8 cellular contexts compared by ENCODE assay signal in the genomic region with DNA sequence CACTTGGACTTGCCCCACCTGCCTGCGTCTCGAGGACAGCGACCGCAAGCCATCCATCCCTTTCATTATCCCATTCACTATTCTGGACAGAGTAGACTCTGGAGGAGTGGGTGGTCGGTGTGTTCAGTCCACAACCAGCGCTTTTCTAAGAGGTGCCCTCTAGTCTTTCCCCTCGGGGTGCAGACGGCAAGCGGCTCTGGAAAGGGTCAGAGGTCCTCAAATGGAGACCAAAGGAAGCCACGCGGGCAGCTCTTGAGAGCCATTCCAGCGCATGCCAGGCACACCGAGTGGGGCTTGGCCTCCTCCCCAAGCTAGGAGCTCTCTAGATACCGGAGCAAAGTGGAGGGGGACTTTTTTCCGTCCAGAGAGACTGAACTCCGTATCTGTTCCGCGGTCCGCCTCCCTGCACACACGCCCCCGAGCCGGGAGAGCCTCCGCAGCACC. TPM values are rescaled to one million over a fixed set of nuclear protein-coding genes. Genes with fewer than 3 reads are reported as not detected.
DNase-seq lines count a peak whose midpoint lies in the region; ATAC-seq and TF ChIP-seq lines count a peak whose summit lies in the region.

No MANE protein-coding gene starts in this region.

- H3K9ac ChIP-seq in HUES48 (ENCODE audit: low read depth, low read length) (0 out of 2 replicates have a peak overlapping the region, but pooled peaks have one; percentile 45), iPS-15b (ENCODE audit: low read depth, low read length) (peak overlapping the region; percentile 16), skeletal muscle tissue (ENCODE audit: low read depth in 1 of 3, low read length in 3 of 3) (peak overlapping the region; percentile 38 to 90 (median 72))

- in situ Hi-C loops in GM13976 (cut with MboI; ENCODE audit: low sequenced_read_pairs, unreplicated experiment) (no loop called here), G401 (cut with HindIII; ENCODE audit: low sequenced_read_pairs) (no loop called here)

- H3K9me3 ChIP-seq in HUES48 (ENCODE audit: control insufficient read depth, insufficient read depth, low read length) (no peaks in the 10 kb centered on the region), iPS-15b (ENCODE audit: control insufficient read depth, insufficient read depth, low read length) (no peaks in the 10 kb centered on the region), skeletal muscle tissue (ENCODE audit: control insufficient read depth in 3 of 3, low read length in 3 of 3) (no peaks in the 10 kb centered on the region)

- H3K4me1 ChIP-seq in HUES48 (ENCODE audit: control insufficient read depth, insufficient read depth, low read length) (peaks cover 14% of the 10 kb centered on the region), iPS-15b (ENCODE audit: control insufficient read depth, insufficient read depth, low read length) (peaks cover 3% of the 10 kb centered on the region), skeletal muscle tissue (ENCODE audit: control insufficient read depth in 3 of 3, insufficient read depth in 3 of 3, low read length in 3 of 3) (peaks cover 10 to 26% (median 13%) of the 10 kb centered on the region in 3 donors)

- DNase-seq in GM13976 (ENCODE audit: low spot score) (peak; percentile 65), G401 (ENCODE audit: low spot score) (no peak), AG08395 (ENCODE audit: low spot score) (no peak)

- no peak for ATAC-seq in HG02798 (IDR thresholded peaks at IDR 0.05; ENCODE audit: poor library complexity, unreplicated experiment)

- no peak overlapping the region for H3K27ac ChIP-seq in HUES48 (ENCODE audit: low read depth, low read length)
- H3K27ac ChIP-seq in skeletal muscle tissue (ENCODE audit: low read depth, low read length), result peak overlapping the region; percentile 87

- H3K27ac Mint-ChIP-seq in activated naive CD8-positive, alpha-beta T cell, result peak overlapping the region; percentile 46

- H3K36me3 ChIP-seq in HUES48 (ENCODE audit: control insufficient read depth, insufficient read depth, low read length) (no peaks in the 10 kb centered on the region), iPS-15b (ENCODE audit: control insufficient read depth, insufficient read depth, low read length) (no peaks in the 10 kb centered on the region), skeletal muscle tissue (ENCODE audit: control insufficient read depth in 3 of 3, insufficient read depth in 3 of 3, low read length in 3 of 3) (no peaks in the 10 kb centered on the region)

- H3K4me3 ChIP-seq in HUES48 (ENCODE audit: low read depth, low read length) (peak overlapping the region; percentile 62), iPS-15b (ENCODE audit: low read depth, low read length) (peak overlapping the region; percentile 74), skeletal muscle tissue (ENCODE audit: low read length in 3 of 3) (peak overlapping the region; percentile 71 to 78 (median 72))

- TF ChIP-seq CTCF in GM13976 (IDR thresholded peaks at IDR 0.05; ENCODE audit: borderline replicate concordance, control extremely low read depth, extremely low read depth, insufficient read depth, missing control alignments), result no peak

- peaks cover 6% of the 10 kb centered on the region for H3K36me3 Mint-ChIP-seq in activated naive CD8-positive, alpha-beta T cell

- peaks cover 29% of the 10 kb centered on the region for H3K27me3 Mint-ChIP-seq in activated naive CD8-positive, alpha-beta T cell

- peaks cover 5% of the 10 kb centered on the region for H3K9me3 Mint-ChIP-seq in activated naive CD8-positive, alpha-beta T cell (ENCODE audit: low read depth)

- H3K4me1 Mint-ChIP-seq in activated naive CD8-positive, alpha-beta T cell (ENCODE audit: low read depth), result peaks cover 29% of the 10 kb centered on the region

- H3K27me3 ChIP-seq in HUES48 (ENCODE audit: control insufficient read depth, insufficient read depth, low read length) (peaks cover 40% of the 10 kb centered on the region), iPS-15b (ENCODE audit: control insufficient read depth, insufficient read depth, low read length) (peaks cover 52% of the 10 kb centered on the region), skeletal muscle tissue (ENCODE audit: control insufficient read depth in 3 of 3, insufficient read depth in 3 of 3, low read length in 3 of 3) (peaks cover 0 to 3% (median 0%) of the 10 kb centered on the region in 3 donors)

- peak overlapping the region; percentile 84 for H3K4me3 Mint-ChIP-seq in activated naive CD8-positive, alpha-beta T cell

RNA-seq across cellular contexts. Expression of a gene that starts 0.7 kb away (rescaled TPM):
- total RNA-seq in skeletal muscle tissue, result 11.0 TPM
- total RNA-seq in G401 (2014; rRNA removed; shearing (Covaris generic)), result 1.3 and 4.8 TPM in 2 replicates

Comparison
In these comparisons a context has a peak if more than half of its experiments do, and no peak if none do; other contexts are left out.
1. H3K9ac ChIP-seq: peak in every context shown above with its lines; median percentile 72 in skeletal muscle tissue; 45 in HUES48; 16 in iPS-15b.